8 cellular contexts compared by ENCODE assay signal in genomic region chr6:32087574-32088486, GRCh38. TPM values are rescaled to one million over a fixed set of nuclear protein-coding genes. Genes with fewer than 3 reads are reported as not detected.
DNase-seq lines count a peak whose midpoint lies in the region; ATAC-seq and TF ChIP-seq lines count a peak whose summit lies in the region.

No MANE protein-coding gene starts in this region.

- 43% methylated on average over 7 of the region's 50 CpGs for WGBS in SK-N-SH (ENCODE audit: low lambda C conversion rate)

- TF ChIP-seq POLR2A in gastrocnemius medialis (IDR thresholded peaks at IDR 0.05) = no peak

- no peak overlapping the region for H3K27ac Mint-ChIP-seq in activated naive CD4-positive, alpha-beta T cell treated with anti-CD3 and anti-CD28 coated beads for 36 hours

- no peak overlapping the region for H3K9ac ChIP-seq in SK-N-SH

- CTCF ChIA-PET in SK-N-SH (lab: Yijun Ruan, JAX) = interaction anchor here (0.6 to 1.6 kb wide), 6 partner anchors 13 to 1578 kb away, joined by 3 to 5 read pairs (median 4); partner anchors contain the start of gene FKBPL
- CTCF ChIA-PET in activated naive CD4-positive, alpha-beta T cell treated with anti-CD3 and anti-CD28 coated beads for 36 hours (lab: Charles Lee) = interaction anchor here (0.6 to 2.1 kb wide), 3 partner anchors 30 to 212 kb away, joined by 3 to 4 read pairs (median 3); no protein-coding TSS in a partner anchor

- no peaks in the 10 kb centered on the region for H3F3A ChIP-seq in SK-N-SH (replicated peaks; ENCODE audit: insufficient read depth)

- TF ChIP-seq EP300 in SK-N-SH (IDR thresholded peaks at IDR 0.05; ENCODE audit: borderline replicate concordance in 1 of 2, low read depth in 1 of 2, low read length in 1 of 2) = no peak

- in situ Hi-C loops in gastrocnemius medialis (cut with MboI; ENCODE audit: low sequenced_read_pairs in 4 of 4) = no loop called here

- no peaks in the 10 kb centered on the region for H3K36me3 ChIP-seq in SK-N-SH (replicated peaks in 1 of 2; ENCODE audit: control insufficient read depth in 1 of 2, insufficient read depth in 2 of 2, low read length in 1 of 2)
- H3K36me3 ChIP-seq in gastrocnemius medialis = no peaks in the 10 kb centered on the region

- ATAC-seq in gastrocnemius medialis (peak; percentile 36 to 42), GM18858 (IDR thresholded peaks at IDR 0.05; ENCODE audit: unreplicated experiment) (no peak)

- peak; percentile 43 for TF ChIP-seq CTCF in SK-N-SH (IDR thresholded peaks at IDR 0.05)
- TF ChIP-seq CTCF in gastrocnemius medialis (IDR thresholded peaks at IDR 0.05 in 4 of 5, conservative IDR thresholded peaks at IDR 0.05 in 1 of 5) = peak in 3 of 5 experiments; percentile 19 to 52 (median 49)

- POLR2A ChIA-PET in SK-N-SH (lab: Yijun Ruan, JAX) = no interaction called here

- TF ChIP-seq RAD21 in SK-N-SH (IDR thresholded peaks at IDR 0.05; ENCODE audit: low read length) = peak; percentile 57

- H3K27me3 Mint-ChIP-seq in activated naive CD4-positive, alpha-beta T cell treated with anti-CD3 and anti-CD28 coated beads for 36 hours (ENCODE audit: low read depth) = peaks cover 17% of the 10 kb centered on the region

- H2AFZ ChIP-seq in SK-N-SH (ENCODE audit: low read depth) = no peak overlapping the region

- no peak overlapping the region for H3K4me3 Mint-ChIP-seq in activated naive CD4-positive, alpha-beta T cell treated with anti-CD3 and anti-CD28 coated beads for 36 hours

- H3K9me2 ChIP-seq in SK-N-SH = no peaks in the 10 kb centered on the region

- DNase-seq in NCI-H2081 (lab: John Stamatoyannopoulos, UW) (peak; percentile 27 to 35), NCI-H2081 treated with DMSO at 0.1 percent for 48 hours (lab: John Stamatoyannopoulos, UW) (no peak), SK-N-SH (peak; percentile 81), cardiac septum (ENCODE audit: low spot score) (peak; percentile 87), gastrocnemius medialis (peak; percentile 28 to 46), COLO829 (ENCODE audit: low spot score) (no peak)
- DNase-seq in activated naive CD4-positive, alpha-beta T cell treated with anti-CD3 and anti-CD28 coated beads for 36 hours = peak; percentile 89

- H3K27ac ChIP-seq in SK-N-SH (ENCODE audit: low read depth in 2 of 2, low read length in 1 of 2) = no peak overlapping the region
- peak overlapping the region; percentile 69 to 77 (median 74) for H3K27ac ChIP-seq in gastrocnemius medialis

- H3K4me1 ChIP-seq in SK-N-SH (ENCODE audit: control insufficient read depth in 1 of 2, insufficient read depth in 2 of 2, low read depth in 1 of 2, low read length in 1 of 2) = peaks cover 0 to 8% of the 10 kb centered on the region in 2 experiments; a peak in 2 of 4 replicates
- H3K4me1 ChIP-seq in gastrocnemius medialis = no peaks in the 10 kb centered on the region

- peaks cover 8% of the 10 kb centered on the region for H3K4me1 Mint-ChIP-seq in activated naive CD4-positive, alpha-beta T cell treated with anti-CD3 and anti-CD28 coated beads for 36 hours (ENCODE audit: low read depth)

- no peaks in the 10 kb centered on the region for H4K20me1 ChIP-seq in SK-N-SH (ENCODE audit: insufficient read depth)

- no peak overlapping the region for H3K4me2 ChIP-seq in SK-N-SH

- H3K27me3 ChIP-seq in SK-N-SH (ENCODE audit: insufficient read depth) (peaks cover 47% of the 10 kb centered on the region), gastrocnemius medialis (peaks cover 0 to 5% (median 2%) of the 10 kb centered on the region in 3 donors)

- H3K4me3 ChIP-seq in SK-N-SH (ENCODE audit: low read depth in 2 of 2, low read length in 1 of 2) (no peak overlapping the region), gastrocnemius medialis (peak overlapping the region in 1 of 4 donors; percentile 28)

- no peaks in the 10 kb centered on the region for H3K9me3 Mint-ChIP-seq in activated naive CD4-positive, alpha-beta T cell treated with anti-CD3 and anti-CD28 coated beads for 36 hours

- H3K9me3 ChIP-seq in SK-N-SH = no peaks in the 10 kb centered on the region
- no peaks in the 10 kb centered on the region for H3K9me3 ChIP-seq in gastrocnemius medialis

- intact Hi-C loops in activated naive CD4-positive, alpha-beta T cell treated with anti-CD3 and anti-CD28 coated beads for 36 hours (cut with micrococcal nuclease) = loop anchor here (1.0 kb wide), 1 partner anchor 66 kb away; the partner anchor contains the start of gene PPT2
- intact Hi-C loops in cardiac septum (cut with DNase I) (no loop called here), gastrocnemius medialis (cut with DNase I; ENCODE audit: low total_unique reads) (loop anchor here (2.0 kb wide), 1 partner anchor 25 kb away; no protein-coding TSS in a partner anchor)

- no peaks in the 10 kb centered on the region for H3K79me2 ChIP-seq in SK-N-SH (ENCODE audit: insufficient read depth)

- H3K36me3 Mint-ChIP-seq in activated naive CD4-positive, alpha-beta T cell treated with anti-CD3 and anti-CD28 coated beads for 36 hours (ENCODE audit: low read depth) = no peaks in the 10 kb centered on the region

TF ChIP-seq in SK-N-SH, 30 proteins besides CTCF, POLR2A, EP300 and RAD21 (continues in another document):
- TF ChIP-seq RXRA (IDR thresholded peaks at IDR 0.05; ENCODE audit: borderline replicate concordance, low read depth) (no peak), YY1 (IDR thresholded peaks at IDR 0.05; ENCODE audit: low read depth) (no peak), SMC3 (IDR thresholded peaks at IDR 0.05; ENCODE audit: low read depth, low read length) (peak; percentile 41), JUND (IDR thresholded peaks at IDR 0.05) (no peak), SIN3A (IDR thresholded peaks at IDR 0.05; ENCODE audit: borderline replicate concordance, low read depth, low read length) (peak; percentile 30; the same call in 1 of the 2 replicates), REST (IDR thresholded peaks at IDR 0.05; ENCODE audit: low read depth, low read length) (no peak), MXI1 (IDR thresholded peaks at IDR 0.05; ENCODE audit: low read depth, low read length) (no peak)
- TF ChIP-seq, protein P1, sequence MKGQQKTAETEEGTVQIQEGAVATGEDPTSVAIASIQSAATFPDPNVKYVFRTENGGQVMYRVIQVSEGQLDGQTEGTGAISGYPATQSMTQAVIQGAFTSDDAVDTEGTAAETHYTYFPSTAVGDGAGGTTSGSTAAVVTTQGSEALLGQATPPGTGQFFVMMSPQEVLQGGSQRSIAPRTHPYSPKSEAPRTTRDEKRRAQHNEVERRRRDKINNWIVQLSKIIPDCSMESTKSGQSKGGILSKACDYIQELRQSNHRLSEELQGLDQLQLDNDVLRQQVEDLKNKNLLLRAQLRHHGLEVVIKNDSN (IDR thresholded peaks at IDR 0.05; ENCODE audit: borderline replicate concordance, low read depth) = no peak

RNA-seq across cellular contexts. Expression of gene TNXB, which starts 21.3 kb away (rescaled TPM):
- 0.48 and 0.55 TPM in 2 replicates for polyA plus RNA-seq in SK-N-SH (2012; rRNA removed)
- 0.07 and 0.13 TPM in 2 replicates for polyA plus RNA-seq in SK-N-SH (2012; cell fraction: cytosol; rRNA removed)
- 1.5 and 1.7 TPM in 2 replicates for polyA plus RNA-seq in SK-N-SH (2012; cell fraction: nucleus; rRNA removed)
- 1 to 10 TPM; 2.9 to 4.8 TPM for total RNA-seq in activated naive CD4-positive, alpha-beta T cell treated with anti-CD3 and anti-CD28 coated beads for 36 hours
- 59.9 TPM for total RNA-seq in cardiac septum
- 10 to 100 TPM; 12.0 to 37.0 (median 33.5) TPM for total RNA-seq in gastrocnemius medialis

RNA-seq across cellular contexts. Expression of gene ATF6B, which starts 40.2 kb away (rescaled TPM):
- 61.3 and 73.0 TPM in 2 replicates for polyA plus RNA-seq in SK-N-SH (2012; rRNA removed)
- polyA plus RNA-seq in SK-N-SH (2012; cell fraction: cytosol; rRNA removed) = 24.6 and 34.3 TPM in 2 replicates
- polyA plus RNA-seq in SK-N-SH (2012; cell fraction: nucleus; rRNA removed) = 148 and 162 TPM in 2 replicates
- total RNA-seq in activated naive CD4-positive, alpha-beta T cell treated with anti-CD3 and anti-CD28 coated beads for 36 hours = 10 to 100 TPM; 68.2 to 69.4 TPM
- total RNA-seq in cardiac septum = 40.8 TPM
- total RNA-seq in gastrocnemius medialis = 10 to 100 TPM in 2 of 4 donors, 1 to 10 TPM in 2; 6.8 to 18.4 (median 9.5) TPM

RNA-seq across cellular contexts. Expression of gene FKBPL, which starts 42.3 kb away (rescaled TPM):
- 2.7 and 3.5 TPM in 2 replicates for polyA plus RNA-seq in SK-N-SH (2012; rRNA removed)
- polyA plus RNA-seq in SK-N-SH (2012; cell fraction: cytosol; rRNA removed) = 2.4 and 2.6 TPM in 2 replicates
- 2.9 and 3.3 TPM in 2 replicates for polyA plus RNA-seq in SK-N-SH (2012; cell fraction: nucleus; rRNA removed)
- total RNA-seq in activated naive CD4-positive, alpha-beta T cell treated with anti-CD3 and anti-CD28 coated beads for 36 hours = 1 to 10 TPM; 6.0 to 6.2 TPM
- total RNA-seq in cardiac septum (1.9 TPM), gastrocnemius medialis (1 to 10 TPM; 2.6 to 6.0 (median 3.9) TPM)

RNA-seq across cellular contexts. Expression of gene CYP21A2, which starts 49.6 kb away (rescaled TPM):
- 0.03 TPM in 1 of 2 replicates, not detected in the other for polyA plus RNA-seq in SK-N-SH (2012; rRNA removed)
- polyA plus RNA-seq in SK-N-SH (2012; cell fraction: cytosol; rRNA removed) = not detected in 2 replicates
- 0.15 and 0.18 TPM in 2 replicates for polyA plus RNA-seq in SK-N-SH (2012; cell fraction: nucleus; rRNA removed)
- under 1 TPM in 1 of 2 experiments, not detected in 1; 0.19 TPM for total RNA-seq in activated naive CD4-positive, alpha-beta T cell treated with anti-CD3 and anti-CD28 coated beads for 36 hours
- total RNA-seq in cardiac septum = 2.0 TPM
- under 1 TPM in 2 of 4 donors, not detected in 2; 0.16 to 0.41 TPM for total RNA-seq in gastrocnemius medialis

Comparison
In these comparisons a context has a peak if more than half of its experiments do, and no peak if none do; other contexts are left out.
1. DNase-seq: peak in NCI-H2081 (2 of 2), SK-N-SH (single experiment), activated naive CD4-positive, alpha-beta T cell treated with anti-CD3 and anti-CD28 coated beads for 36 hours (single experiment), cardiac septum (single experiment) and gastrocnemius medialis (2 of 2); none in NCI-H2081 treated with DMSO at 0.1 percent for 48 hours (single experiment) and COLO829 (single experiment).
2. H3K27ac ChIP-seq: peak in gastrocnemius medialis (4 of 4); none in SK-N-SH (0 of 2).